In the genomic region with DNA sequence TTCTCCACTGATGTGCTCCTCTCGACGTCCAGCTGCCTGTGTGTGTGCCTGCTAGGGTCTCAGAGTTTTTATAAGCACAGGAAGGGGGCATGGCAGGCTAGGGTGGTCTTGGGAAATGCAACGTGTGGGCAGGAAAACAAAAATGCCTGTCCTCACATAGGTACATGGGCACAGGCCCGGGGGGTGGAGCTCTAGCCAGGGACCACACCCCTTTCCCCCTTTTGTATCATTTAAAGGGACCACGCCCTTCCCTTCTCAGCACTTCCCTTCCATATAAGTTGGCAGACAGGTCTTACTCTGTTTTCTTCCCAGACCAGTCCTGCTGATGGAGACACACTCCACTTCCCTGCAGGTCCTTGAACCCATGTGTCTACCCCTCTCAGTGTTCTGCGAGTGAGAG, we compare ENCODE assay signal across 4 cellular contexts.
"Had no signal": no experiment of that assay in that cellular context is flagged by ENCODE, and none has a peak within 500 bp of the region (broad histone marks: within the 10 kb centered on the region; RNA-seq: fewer than 3 reads in every experiment).

No MANE protein-coding gene starts in this region.

- DNase-seq: H9, HCEC 1CT, IMR-90 had no signal

- H3K4me3 ChIP-seq: GM23338 had no signal

- H3K4me2 ChIP-seq: GM23338 had no signal

- H2AFZ ChIP-seq: GM23338 had no signal
